Comparison of ENCODE assay signal across 21 cellular contexts in the genomic region with DNA sequence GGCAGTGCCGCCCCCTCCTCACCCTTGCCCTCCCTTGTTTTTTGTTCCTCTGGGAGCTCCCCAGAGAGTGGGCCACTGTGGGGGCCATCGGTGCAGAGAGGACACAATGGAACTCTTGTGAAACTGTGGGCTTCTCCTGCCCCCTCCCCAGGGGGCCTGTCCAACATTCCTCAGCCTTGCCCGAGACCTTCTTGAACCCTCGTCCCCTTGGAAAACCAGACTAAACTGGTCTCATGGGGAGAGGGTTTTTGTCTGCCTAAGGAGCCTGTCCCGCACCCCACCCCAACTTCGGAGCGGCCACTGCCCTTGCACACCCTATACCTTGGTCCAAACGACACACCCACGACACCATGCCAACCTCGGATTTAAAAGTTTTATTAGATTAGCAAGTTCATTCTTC.
DNase-seq lines count a peak whose midpoint lies in the region; ATAC-seq and TF ChIP-seq lines count a peak whose summit lies in the region.
"Had no signal": no experiment of that assay in that cellular context is flagged by ENCODE, and none has a peak within 500 bp of the region (broad histone marks: within the 10 kb centered on the region; RNA-seq: fewer than 3 reads in every experiment).

No MANE protein-coding gene starts in this region.

- H3K27me3 ChIP-seq in right cardiac atrium (ENCODE audit: control insufficient read depth, insufficient read depth), result no peaks in the 10 kb centered on the region
- H3K27me3 ChIP-seq in hepatocyte, result no peaks in the 10 kb centered on the region

- H3K27ac ChIP-seq in right cardiac atrium (ENCODE audit: low read length) (no peak overlapping the region), hepatocyte (peak overlapping the region; percentile 82)
- H3K27ac ChIP-seq: PC-9, RWPE1 had no signal

- peaks cover 19% of the 10 kb centered on the region for H3K4me1 Mint-ChIP-seq in progenitor cell of endocrine pancreas (ENCODE audit: low read depth)
- H3K4me1 Mint-ChIP-seq: CD14-positive monocyte had no signal

- H3K9me3 Mint-ChIP-seq in progenitor cell of endocrine pancreas (ENCODE audit: low read depth), result no peaks in the 10 kb centered on the region
- H3K9me3 Mint-ChIP-seq: CD14-positive monocyte had no signal

- no peaks in the 10 kb centered on the region for H4K20me1 ChIP-seq in hepatocyte (ENCODE audit: insufficient read depth, poor library complexity, severe bottlenecking)

- no peaks in the 10 kb centered on the region for H3K79me2 ChIP-seq in hepatocyte

- H3K9me2 ChIP-seq in hepatocyte (replicated peaks; ENCODE audit: insufficient read depth), result no peaks in the 10 kb centered on the region

- no peaks in the 10 kb centered on the region for H3K36me3 Mint-ChIP-seq in progenitor cell of endocrine pancreas (ENCODE audit: insufficient read depth)
- H3K36me3 Mint-ChIP-seq: CD14-positive monocyte had no signal

- intact Hi-C loops in Right ventricle myocardium superior (cut with DNase I), result no loop called here
- intact Hi-C loops in right cardiac atrium (cut with DNase I), result no loop called here

- H3K27me3 Mint-ChIP-seq in progenitor cell of endocrine pancreas, result no peaks in the 10 kb centered on the region

- peak; percentile 20 for DNase-seq in Right ventricle myocardium superior
- no peak for DNase-seq in right cardiac atrium
- no peak for DNase-seq in hepatocyte (ENCODE audit: low spot score)
- DNase-seq in progenitor cell of endocrine pancreas (ENCODE audit: low spot score, unreplicated experiment), result no peak
- no peak for DNase-seq in NCI-H2107 (lab: John Stamatoyannopoulos, UW)
- DNase-seq in activated CD4-positive, CD25-positive, alpha-beta regulatory T cell (lab: John Stamatoyannopoulos, UW), result no peak
- DNase-seq in activated CD4-positive, alpha-beta T cell treated with anti-CD3 and anti-CD28 coated beads for 1 hour, result no peak
- DNase-seq: 8988T, COR-L47, DMS153, GDM1, HCEC 1CT, NCI-H1105, NCI-H1694, NCI-H2081 treated with DMSO at 0.1 percent for 48 hours, NCI-H510A, NCI-H748 treated with DMSO at 0.1 percent for 48 hours, PC-9 had no signal

- H3K4me1 ChIP-seq in right cardiac atrium (ENCODE audit: control insufficient read depth, insufficient read depth, low read length), result peaks cover 6% of the 10 kb centered on the region
- H3K4me1 ChIP-seq in hepatocyte (ENCODE audit: insufficient read depth), result peaks cover 16% of the 10 kb centered on the region

- H3K4me3 Mint-ChIP-seq in progenitor cell of endocrine pancreas (ENCODE audit: low read depth), result no peak overlapping the region
- H3K4me3 Mint-ChIP-seq: CD14-positive monocyte had no signal

- H3K9me3 ChIP-seq in right cardiac atrium (ENCODE audit: control insufficient read depth, low read length) (no peaks in the 10 kb centered on the region), hepatocyte (ENCODE audit: low read depth) (no peaks in the 10 kb centered on the region)

- peak overlapping the region; percentile 49 for H3K27ac Mint-ChIP-seq in progenitor cell of endocrine pancreas
- H3K27ac Mint-ChIP-seq: CD14-positive monocyte had no signal

- TF ChIP-seq CTCF in hepatocyte (IDR thresholded peaks at IDR 0.05; ENCODE audit: poor library complexity), result no peak
- TF ChIP-seq CTCF in progenitor cell of endocrine pancreas (IDR thresholded peaks at IDR 0.05; ENCODE audit: unreplicated experiment), result no peak

- no peak overlapping the region for H2AFZ ChIP-seq in hepatocyte
- H2AFZ ChIP-seq: PC-9 had no signal

- 52% methylated on average over 10 of the region's 10 CpGs for WGBS in right cardiac atrium
- 84% methylated on average over 9 of the region's 10 CpGs for WGBS in hepatocyte (ENCODE audit: low lambda C conversion rate, missing lambda C conversion rate)

- no peak overlapping the region for H3K4me2 ChIP-seq in hepatocyte
- H3K4me2 ChIP-seq: PC-9 had no signal

- H3K36me3 ChIP-seq in hepatocyte (replicated peaks; ENCODE audit: insufficient read depth, low read depth), result no peaks in the 10 kb centered on the region

- ATAC-seq in Right ventricle myocardium superior (ENCODE audit: poor library complexity), result no peak
- ATAC-seq in right cardiac atrium, result no peak
- ATAC-seq in GM21786 (IDR thresholded peaks at IDR 0.05; ENCODE audit: unreplicated experiment), result no peak

- H3K4me3 ChIP-seq in right cardiac atrium (ENCODE audit: low read length) (no peak overlapping the region), hepatocyte (no peak overlapping the region)
- H3K4me3 ChIP-seq: PC-9 had no signal
